32 cellular contexts compared by ENCODE assay signal in the genomic region with DNA sequence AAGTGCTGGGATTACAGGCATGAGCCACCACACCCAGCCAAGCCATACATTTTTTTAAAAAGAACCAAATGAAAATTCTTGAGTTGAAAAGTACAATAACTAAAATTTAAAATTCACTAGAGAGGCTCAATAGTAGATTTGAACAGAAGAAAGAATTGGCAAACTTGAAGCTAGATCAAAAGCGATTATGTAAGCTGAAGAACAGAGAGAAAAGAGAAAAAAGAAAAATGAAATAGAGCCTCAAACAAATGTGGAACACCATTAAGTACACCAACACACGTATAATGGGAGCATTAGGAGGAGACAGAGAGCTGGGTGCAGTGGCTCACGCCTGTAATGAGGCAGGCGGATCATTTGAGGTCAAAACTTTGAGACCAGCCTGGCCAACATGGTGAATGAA. TPM values are rescaled to one million over a fixed set of nuclear protein-coding genes. Genes with fewer than 3 reads are reported as not detected.
"Had no signal": no experiment of that assay in that cellular context is flagged by ENCODE, and none has a peak within 500 bp of the region (broad histone marks: within the 10 kb centered on the region; RNA-seq: fewer than 3 reads in every experiment).

No MANE protein-coding gene starts in this region.

- H3K27me3 Mint-ChIP-seq: stimulated activated naive CD8-positive, alpha-beta T cell treated with anti-CD3 and anti-CD28 coated beads, Interleukin-15, amount 100 ng/mL, for 72 hours had no signal

- H3K4me1 Mint-ChIP-seq: naive thymus-derived CD8-positive, alpha-beta T cell; nephron; neural crest cell; stimulated activated effector memory CD8-positive, alpha-beta T cell treated with anti-CD3 and anti-CD28 coated beads, Interleukin-12 subunit alpha, Interleukin-12 subunit beta, amount 100 ng/mL, for 72 hours had no signal

- H3K4me3 ChIP-seq: lower lobe of right lung, pancreas, prostate gland, sigmoid colon, spleen, testis, thyroid gland, transverse colon, upper lobe of left lung had no signal

- H3K27ac Mint-ChIP-seq: nephron; stimulated activated effector memory CD8-positive, alpha-beta T cell treated with anti-CD3 and anti-CD28 coated beads, Interleukin-12 subunit alpha, Interleukin-12 subunit beta, amount 100 ng/mL, for 72 hours; stimulated activated naive CD8-positive, alpha-beta T cell treated with anti-CD3 and anti-CD28 coated beads, Interleukin-15, amount 100 ng/mL, for 72 hours had no signal

- H3K36me3 Mint-ChIP-seq: stimulated activated effector memory CD8-positive, alpha-beta T cell treated with anti-CD3 and anti-CD28 coated beads, Interleukin-12 subunit alpha, Interleukin-12 subunit beta, amount 100 ng/mL, for 72 hours had no signal

- FAIRE-seq: keratinocyte, pancreas, small intestine, urothelium cell line had no signal

- DNase-seq: hippocampal formation; kidney glomerular epithelial cell; left cardiac atrium; lower lobe of right lung; mammary epithelial cell; mesenchymal stem cell; naive thymus-derived CD8-positive, alpha-beta T cell; nucleus accumbens; pancreas; posterior cingulate gyrus; retina; right cardiac atrium; sigmoid colon; small intestine; spleen; stimulated activated CD4-positive, alpha-beta T cell treated with anti-CD3 and anti-CD28 coated beads, Interleukin-4, amount 100 ng/mL, for 24 hours; stimulated activated naive CD4-positive, alpha-beta T cell treated with Interleukin-2 at 50 U/mL for 16 hours; stimulated activated naive CD8-positive, alpha-beta T cell treated with anti-CD3 and anti-CD28 coated beads, Interleukin-15, amount 100 ng/mL, for 72 hours; testis; thyroid gland; transverse colon; upper lobe of left lung had no signal

- H3K9me3 ChIP-seq: pancreas, prostate gland, testis, thyroid gland, transverse colon had no signal

- H3K9me3 Mint-ChIP-seq: neural crest cell had no signal

- H3K27ac ChIP-seq: lower lobe of right lung, pancreas, prostate gland, sigmoid colon, spleen, testis, thyroid gland, transverse colon, upper lobe of left lung had no signal

- H3K27me3 ChIP-seq: pancreas, sigmoid colon, spleen, testis, thyroid gland, transverse colon, upper lobe of left lung had no signal

- H3K4me3 Mint-ChIP-seq: naive thymus-derived CD8-positive, alpha-beta T cell; nephron; neural crest cell; stimulated activated effector memory CD8-positive, alpha-beta T cell treated with anti-CD3 and anti-CD28 coated beads, Interleukin-12 subunit alpha, Interleukin-12 subunit beta, amount 100 ng/mL, for 72 hours; stimulated activated naive CD8-positive, alpha-beta T cell treated with anti-CD3 and anti-CD28 coated beads, Interleukin-15, amount 100 ng/mL, for 72 hours had no signal

- ATAC-seq: left cardiac atrium; left lobe of liver; lower lobe of right lung; naive thymus-derived CD8-positive, alpha-beta T cell; pancreas; right cardiac atrium; stimulated activated effector memory CD8-positive, alpha-beta T cell treated with anti-CD3 and anti-CD28 coated beads, Interleukin-12 subunit alpha, Interleukin-12 subunit beta, amount 100 ng/mL, for 72 hours; stimulated activated naive CD8-positive, alpha-beta T cell treated with anti-CD3 and anti-CD28 coated beads, Interleukin-15, amount 100 ng/mL, for 72 hours had no signal

- H3K4me1 ChIP-seq: lower lobe of right lung, pancreas, prostate gland, sigmoid colon, spleen, testis, thyroid gland, upper lobe of left lung had no signal

- H3K36me3 ChIP-seq: lower lobe of right lung, pancreas, prostate gland, sigmoid colon, thyroid gland, transverse colon, upper lobe of left lung had no signal

RNA-seq across cellular contexts. Expression of a gene that starts 43.4 kb away (rescaled TPM):
- total RNA-seq: left cardiac atrium; left lobe of liver; liver; lower lobe of right lung; mammary epithelial cell; mucosa of gallbladder; naive thymus-derived CD8-positive, alpha-beta T cell; neural crest cell; osteoblast; pancreas; prostate gland; right cardiac atrium; sigmoid colon; spleen; thyroid gland; transverse colon; upper lobe of left lung had no signal
- polyA plus RNA-seq: keratinocyte; liver; mammary epithelial cell; naive thymus-derived CD8-positive, alpha-beta T cell; pancreas; right cardiac atrium; sigmoid colon; small intestine; spleen had no signal
